In the genomic region with DNA sequence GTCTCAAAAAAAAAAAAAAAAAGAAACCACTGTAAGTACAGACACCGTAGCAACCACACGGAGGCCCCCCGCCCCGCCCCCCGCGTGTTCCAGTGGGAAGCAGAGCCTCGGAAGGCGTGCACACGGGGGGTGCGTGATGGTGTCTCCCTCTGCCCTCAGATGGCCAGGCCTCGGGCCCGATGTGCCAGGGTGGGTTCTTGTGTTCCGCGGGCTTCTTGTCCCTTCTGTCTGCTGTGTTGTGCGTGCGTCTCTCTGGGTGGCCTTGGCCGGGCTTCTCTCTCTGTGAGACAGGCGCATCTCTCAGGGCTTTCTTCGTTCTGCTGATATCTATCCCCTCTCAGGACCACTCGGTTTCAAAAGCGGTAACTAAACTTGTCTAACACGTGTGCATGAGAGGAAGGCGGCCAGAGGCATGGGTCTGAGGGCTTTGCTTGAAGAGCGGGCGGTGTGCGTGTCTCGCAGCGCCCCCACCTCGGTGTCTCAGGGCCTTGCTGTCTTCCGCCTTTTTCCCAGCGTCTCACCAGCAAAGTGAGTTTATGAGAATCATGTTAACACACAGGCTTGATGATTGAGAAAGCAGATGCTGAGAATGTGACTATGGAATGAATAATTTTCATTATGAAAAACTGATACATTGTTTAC, we compare ENCODE assay signal across 21 cellular contexts. TPM values are rescaled to one million over a fixed set of nuclear protein-coding genes. Genes with fewer than 3 reads are reported as not detected.
DNase-seq lines count a peak whose midpoint lies in the region; ATAC-seq, FAIRE-seq and TF ChIP-seq lines count a peak whose summit lies in the region.
"Had no signal": no experiment of that assay in that cellular context is flagged by ENCODE, and none has a peak within 500 bp of the region (broad histone marks: within the 10 kb centered on the region; RNA-seq: fewer than 3 reads in every experiment).

No MANE protein-coding gene starts in this region.

- H3K4me1 ChIP-seq in BLaER1 treated with 17β-estradiol and CSF1 and Interleukin-3, amounts not matched to agents 10 nM and 100 nM: peaks cover 41 to 74% (median 60%) of the 10 kb centered on the region in 10 experiments
- H3K4me1 ChIP-seq in iPS-20b (ENCODE audit: insufficient read depth, low read length) (peaks cover 31% of the 10 kb centered on the region), ovary (ENCODE audit: insufficient read depth) (peaks cover 6% of the 10 kb centered on the region)

- ATAC-seq in GM21367 (IDR thresholded peaks at IDR 0.05; ENCODE audit: unreplicated experiment): no peak
- ATAC-seq: effector memory CD8-positive, alpha-beta T cell; left cardiac atrium; SK-N-SH treated with all-trans-retinoic acid at 6 μM for 48 hours had no signal

- peak overlapping the region in 8 of 11 experiments; percentile 38 to 68 (median 60); a peak in 16 of 22 replicates for H3K27ac ChIP-seq in BLaER1 treated with 17β-estradiol and CSF1 and Interleukin-3, amounts not matched to agents 10 nM and 100 nM
- H3K27ac ChIP-seq in iPS-20b (ENCODE audit: low read length) (no peak overlapping the region), ovary (no peak overlapping the region)
- H3K27ac ChIP-seq: C4-2B had no signal

- no peak for TF ChIP-seq POLR2A in NB4 (IDR thresholded peaks at IDR 0.05; ENCODE audit: extremely low read depth, insufficient read length)
- no peak for TF ChIP-seq POLR2A in ovary (IDR thresholded peaks at IDR 0.05)
- TF ChIP-seq POLR2A in GM12892 (IDR thresholded peaks at IDR 0.05; ENCODE audit: low read depth, low read length): no peak

- peak overlapping the region in 9 of 11 experiments; percentile 1 to 64 (median 51); a peak in 17 of 22 replicates for H3K9ac ChIP-seq in BLaER1 treated with 17β-estradiol and CSF1 and Interleukin-3, amounts not matched to agents 10 nM and 100 nM
- H3K9ac ChIP-seq in iPS-20b (ENCODE audit: low read depth, low read length): 0 out of 2 replicates have a peak overlapping the region, but pooled peaks have one; percentile 20

- 93 to 94% (median 93%) methylated on average over 31 of the region's 31 CpGs for WGBS in ovary, 3 donors

- no peaks in the 10 kb centered on the region for H3K27me3 ChIP-seq in BLaER1 treated with 17β-estradiol and CSF1 and Interleukin-3, amounts not matched to agents 10 nM and 100 nM
- H3K27me3 ChIP-seq in iPS-20b (ENCODE audit: insufficient read depth, low read length) (no peaks in the 10 kb centered on the region), ovary (no peaks in the 10 kb centered on the region)

- peaks cover 14 to 52% (median 33%) of the 10 kb centered on the region in 11 experiments for H3K36me3 ChIP-seq in BLaER1 treated with 17β-estradiol and CSF1 and Interleukin-3, amounts not matched to agents 10 nM and 100 nM
- H3K36me3 ChIP-seq in iPS-20b (ENCODE audit: insufficient read depth, low read depth, low read length) (no peaks in the 10 kb centered on the region), ovary (no peaks in the 10 kb centered on the region)

- no peak for TF ChIP-seq EP300 in ovary (IDR thresholded peaks at IDR 0.05)

- H3K4me3 ChIP-seq in BLaER1 treated with 17β-estradiol and CSF1 and Interleukin-3, amounts not matched to agents 10 nM and 100 nM: peak overlapping the region in 4 of 10 experiments; percentile 14 to 24 (median 14); a peak in 3 of 20 replicates
- H3K4me3 ChIP-seq in NB4 (ENCODE audit: low read depth, low read length): no peak overlapping the region
- H3K4me3 ChIP-seq in iPS-20b (ENCODE audit: low read length): no peak overlapping the region
- no peak overlapping the region for H3K4me3 ChIP-seq in ovary

- H4K20me1 ChIP-seq in BLaER1 treated with 17β-estradiol and CSF1 and Interleukin-3, amounts not matched to agents 10 nM and 100 nM: peaks cover 69 to 100% (median 98%) of the 10 kb centered on the region in 11 experiments

- FAIRE-seq in GM12892 (lab: Jason Lieb, UNC): no peak
- FAIRE-seq: colon had no signal

- TF ChIP-seq CTCF in NB4 (IDR thresholded peaks at IDR 0.05; ENCODE audit: low read depth, low read length) (no peak), ovary (IDR thresholded peaks at IDR 0.05) (no peak)

- DNase-seq in NB4 (ENCODE audit: low read depth) (peak; percentile 62), ovary (peak in 3 of 5 donors; percentile 11 to 29 (median 12)), cerebellar nuclear complex (lab: John Stamatoyannopoulos, UW) (no peak), T-helper 1 cell (no peak), GM12892 (ENCODE audit: insufficient read length) (no peak)
- DNase-seq: ACHN; activated CD4-positive, CD25-positive, alpha-beta regulatory T cell treated with anti-CD3 and anti-CD28 coated beads, Interleukin-2, amount 50 U/mL, for 72 hours; effector memory CD8-positive, alpha-beta T cell; KG1; left cardiac atrium; NCI-H187 treated with DMSO at 0.1 percent for 48 hours; NCI-H226; retina; substantia nigra; T-helper 9 cell had no signal

- intact Hi-C loops in ovary (cut with DNase I): no loop called here

- peaks cover 0 to 5% (median 0%) of the 10 kb centered on the region in 11 experiments; a peak in 2 of 22 replicates for H3K9me3 ChIP-seq in BLaER1 treated with 17β-estradiol and CSF1 and Interleukin-3, amounts not matched to agents 10 nM and 100 nM (replicated peaks in 1 of 11)
- H3K9me3 ChIP-seq in iPS-20b (ENCODE audit: insufficient read depth, low read depth, low read length) (no peaks in the 10 kb centered on the region), ovary (no peaks in the 10 kb centered on the region)

- peak overlapping the region; percentile 79 to 95 (median 90) for H3K4me2 ChIP-seq in BLaER1 treated with 17β-estradiol and CSF1 and Interleukin-3, amounts not matched to agents 10 nM and 100 nM

RNA-seq across cellular contexts. Expression of a gene that starts 12.6 kb away (rescaled TPM):
- 10 to 100 TPM; 14.8 to 72.7 (median 36.2) TPM for total RNA-seq in ovary
- 10 to 100 TPM in 1 of 2 donors, 1 to 10 TPM in 1; 6.6 to 25.3 TPM for polyA plus RNA-seq in ovary
- polyA plus RNA-seq in GM12892 (2012; ENCODE audit: missing spikeins): 18.7 TPM

Comparison
In these comparisons a context has a peak if more than half of its experiments do, and no peak if none do; other contexts are left out.
1. H3K27ac ChIP-seq: peak in BLaER1 treated with 17β-estradiol and CSF1 and Interleukin-3, amounts not matched to agents 10 nM and 100 nM (8 of 11); none in iPS-20b (single experiment) and ovary (0 of 2).
2. DNase-seq: peak in NB4 (single experiment) and ovary (3 of 5); none in cerebellar nuclear complex (0 of 2), T-helper 1 cell (0 of 5) and GM12892 (single experiment).